In the genomic region with DNA sequence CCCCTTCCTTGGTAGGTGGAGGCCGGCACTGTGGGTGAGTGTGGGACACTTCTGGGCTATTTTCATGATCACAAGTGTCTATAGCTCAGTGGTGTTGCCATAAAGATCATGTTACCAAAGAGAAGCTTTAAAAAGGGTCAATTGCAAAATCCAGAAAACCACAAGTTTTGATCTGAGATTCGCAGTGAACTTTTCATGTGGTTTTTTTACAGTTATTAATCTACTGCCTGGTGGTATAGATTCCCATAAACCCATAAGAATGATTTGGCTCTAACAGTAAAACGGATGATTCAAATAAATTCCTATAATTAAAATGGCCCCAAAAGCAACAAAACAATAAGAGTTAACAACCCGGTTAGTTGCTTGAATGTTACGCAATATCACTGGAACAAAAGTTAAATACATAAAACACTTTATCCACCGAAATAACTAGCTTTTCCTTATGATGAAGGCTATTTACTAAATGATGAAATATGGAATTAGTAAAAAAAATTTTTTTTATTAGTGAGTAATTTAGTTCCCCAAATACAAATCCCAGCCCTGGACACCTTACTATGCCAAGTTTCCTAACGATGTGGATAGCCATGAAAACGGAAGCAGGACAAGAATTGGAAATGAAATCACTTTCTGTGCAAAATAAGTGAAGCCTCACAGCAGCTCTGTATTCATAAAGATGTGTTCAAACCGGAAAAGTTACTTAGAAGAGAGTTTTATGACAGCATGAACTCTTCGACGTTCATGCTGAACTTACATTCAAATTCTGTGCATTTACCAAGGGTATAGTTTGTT, we compare ENCODE assay signal across 10 cellular contexts.
DNase-seq lines count a peak whose midpoint lies in the region; TF ChIP-seq lines count a peak whose summit lies in the region.
"Had no signal": no experiment of that assay in that cellular context is flagged by ENCODE, and none has a peak within 500 bp of the region (broad histone marks: within the 10 kb centered on the region; RNA-seq: fewer than 3 reads in every experiment).

No MANE protein-coding gene starts in this region.

- H3K27ac ChIP-seq in SK-N-MC, result peak overlapping the region; percentile 98
- peak overlapping the region; percentile 21 to 77 (median 28) for H3K27ac ChIP-seq in thyroid gland
- H3K27ac ChIP-seq in ascending aorta, result no peak overlapping the region

- intact Hi-C loops in thyroid gland (cut with DNase I), result no loop called here
- intact Hi-C loops in ascending aorta (cut with DNase I), result no loop called here

- no peaks in the 10 kb centered on the region for H3K9me3 ChIP-seq in SK-N-MC (ENCODE audit: low read depth, low read length)
- no peaks in the 10 kb centered on the region for H3K9me3 ChIP-seq in thyroid gland
- no peaks in the 10 kb centered on the region for H3K9me3 ChIP-seq in ascending aorta

- H3K4me3 ChIP-seq in SK-N-MC (peak overlapping the region; percentile 72), thyroid gland (replicated peaks in 1 of 3) (no peak overlapping the region), ascending aorta (no peak overlapping the region)
- H3K4me3 ChIP-seq: skin epidermis had no signal

- H3K36me3 ChIP-seq in SK-N-MC (ENCODE audit: insufficient read depth, low read length) (no peaks in the 10 kb centered on the region), thyroid gland (no peaks in the 10 kb centered on the region), ascending aorta (no peaks in the 10 kb centered on the region)

- DNase-seq in SKM-1 treated with dmso at 0.1 percent for 144 hours (lab: John Stamatoyannopoulos, UW; ENCODE audit: unreplicated experiment) (peak; percentile 57), SKM-1 (lab: John Stamatoyannopoulos, UW; ENCODE audit: unreplicated experiment) (no peak), SK-N-MC (ENCODE audit: low read depth, low spot score) (no peak), foreskin melanocyte (peak; percentile 18), thyroid gland (no peak), ascending aorta (ENCODE audit: low spot score in 2 of 2) (no peak), dermis blood vessel endothelial cell (no peak), D341Med (ENCODE audit: low spot score) (no peak)
- DNase-seq: activated naive CD8-positive, alpha-beta T cell treated with anti-CD3 and anti-CD28 coated beads for 36 hours had no signal

- TF ChIP-seq POLR2A in thyroid gland (IDR thresholded peaks at IDR 0.05), result no peak

- no peaks in the 10 kb centered on the region for H3K27me3 ChIP-seq in thyroid gland
- no peaks in the 10 kb centered on the region for H3K27me3 ChIP-seq in ascending aorta

- H3K4me1 ChIP-seq in thyroid gland (peaks cover 14 to 18% of the 10 kb centered on the region in 2 donors), ascending aorta (no peaks in the 10 kb centered on the region)

- 64 to 69% methylated on average over 11 of the region's 11 CpGs for WGBS in thyroid gland, 2 donors

- peak overlapping the region; percentile 79 for H3K9ac ChIP-seq in SK-N-MC (ENCODE audit: insufficient read length)

- TF ChIP-seq CTCF in thyroid gland (IDR thresholded peaks at IDR 0.05) (no peak), ascending aorta (IDR thresholded peaks at IDR 0.05) (no peak)

Comparison
In these comparisons a context has a peak if more than half of its experiments do, and no peak if none do; other contexts are left out.
1. DNase-seq: peak in SKM-1 treated with dmso at 0.1 percent for 144 hours (single experiment) and foreskin melanocyte (single experiment); none in SKM-1 (single experiment), SK-N-MC (single experiment), thyroid gland (0 of 2), ascending aorta (0 of 2), dermis blood vessel endothelial cell (single experiment) and D341Med (single experiment).
2. H3K27ac ChIP-seq: peak in SK-N-MC (single experiment) and thyroid gland (3 of 3); none in ascending aorta (0 of 2).